8 cellular contexts compared by ENCODE assay signal in the genomic region with DNA sequence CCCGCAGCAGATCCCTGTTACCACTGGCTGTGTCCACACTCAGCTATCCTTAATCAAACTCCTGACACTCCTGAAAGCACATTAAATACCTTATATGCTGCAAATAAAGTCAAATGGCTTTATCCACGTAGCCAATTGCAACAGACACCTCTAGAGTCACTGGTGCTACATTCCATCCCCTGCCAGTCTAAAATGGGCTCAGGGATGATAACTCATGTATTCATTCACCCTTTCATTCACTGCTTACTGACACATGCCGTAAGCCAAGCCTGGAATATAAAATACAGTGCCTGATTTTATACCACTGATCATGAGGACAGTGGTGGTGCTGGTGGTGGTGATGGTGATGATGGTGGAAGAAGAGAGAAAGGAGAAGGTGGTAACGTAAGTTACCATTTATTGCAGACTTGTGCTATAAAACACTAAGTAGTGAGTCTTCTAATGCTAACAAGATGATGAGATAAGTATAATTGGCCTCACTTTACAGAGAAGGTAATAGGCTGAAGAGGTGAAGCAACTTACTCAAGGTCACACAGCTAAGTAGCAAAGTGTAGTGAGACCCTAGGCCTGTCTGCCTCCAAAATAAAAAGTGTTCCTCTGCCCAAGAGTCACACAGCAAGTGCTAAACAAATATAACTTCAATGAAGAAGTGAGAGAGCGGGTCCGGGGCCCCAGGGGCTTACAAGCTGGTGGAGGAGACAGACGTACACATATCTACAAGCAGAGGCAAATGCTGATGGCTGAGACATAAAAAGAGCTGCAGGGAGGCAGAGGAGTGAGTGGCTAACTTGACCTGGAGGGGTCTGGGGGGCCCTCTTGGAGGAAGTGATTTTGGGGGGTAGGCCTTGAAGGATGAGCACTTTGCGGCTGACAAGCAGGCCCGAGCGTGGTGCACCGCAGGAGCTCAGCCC. TPM values are rescaled to one million over a fixed set of nuclear protein-coding genes. Genes with fewer than 3 reads are reported as not detected.
DNase-seq lines count a peak whose midpoint lies in the region; ATAC-seq, FAIRE-seq and TF ChIP-seq lines count a peak whose summit lies in the region.

No MANE protein-coding gene starts in this region.

- no peak overlapping the region for H3K27ac ChIP-seq in DOHH2 (ENCODE audit: low read depth, low read length)
- H3K27ac ChIP-seq in OCI-LY1 (ENCODE audit: low read depth, low read length, poor library complexity, severe bottlenecking) = no peak overlapping the region
- H3K27ac ChIP-seq in endothelial cell of umbilical vein (ENCODE audit: insufficient read depth, low read depth, low read length) = no peak overlapping the region
- H3K27ac ChIP-seq in trophoblast cell (ENCODE audit: low read depth, low read length) = no peak overlapping the region

- no peaks in the 10 kb centered on the region for H3K9me1 ChIP-seq in endothelial cell of umbilical vein (replicated peaks; ENCODE audit: control insufficient read depth, extremely low read depth, insufficient read depth, low read length)

- no peak for ATAC-seq in HG03097 (IDR thresholded peaks at IDR 0.05; ENCODE audit: low FRiP score, unreplicated experiment)

- dilution Hi-C loops in endothelial cell of umbilical vein (cut with MboI; ENCODE audit: extremely low pct_ligation_motif_present, low sequenced_read_pairs) = no loop called here

- H4K20me1 ChIP-seq in DOHH2 (ENCODE audit: control insufficient read depth, insufficient read depth, low read depth, low read length) (no peaks in the 10 kb centered on the region), OCI-LY1 (ENCODE audit: insufficient read depth, low read length) (no peaks in the 10 kb centered on the region), endothelial cell of umbilical vein (replicated peaks; ENCODE audit: control insufficient read depth, extremely low read depth, insufficient read depth, low read length) (no peaks in the 10 kb centered on the region)

- H2BK120ac ChIP-seq in trophoblast cell (ENCODE audit: insufficient read depth, low read length, poor library complexity) = no peak overlapping the region

- H3K36me3 ChIP-seq in DOHH2 (ENCODE audit: control insufficient read depth, low read length) (no peaks in the 10 kb centered on the region), OCI-LY1 (ENCODE audit: insufficient read depth, low read length) (no peaks in the 10 kb centered on the region), endothelial cell of umbilical vein (ENCODE audit: control insufficient read depth in 2 of 2, extremely low read depth in 1 of 2, insufficient read depth in 2 of 2, low read length in 2 of 2) (no peaks in the 10 kb centered on the region), trophoblast cell (ENCODE audit: control insufficient read depth in 1 of 2, insufficient read depth in 2 of 2, low read length in 2 of 2) (no peaks in the 10 kb centered on the region)

- H3K4me1 ChIP-seq in DOHH2 (ENCODE audit: control insufficient read depth, low read length) (peaks cover 25% of the 10 kb centered on the region), OCI-LY1 (ENCODE audit: insufficient read depth, low read length, severe bottlenecking) (peaks cover 16% of the 10 kb centered on the region), endothelial cell of umbilical vein (ENCODE audit: control insufficient read depth, extremely low read depth, insufficient read depth, low read length) (peaks cover 11% of the 10 kb centered on the region), trophoblast cell (ENCODE audit: control insufficient read depth in 1 of 2, insufficient read depth in 2 of 2, low read length in 2 of 2) (peaks cover 5 to 8% of the 10 kb centered on the region in 2 experiments)

- no peaks in the 10 kb centered on the region for H3K9me3 ChIP-seq in DOHH2 (ENCODE audit: control insufficient read depth, insufficient read depth, low read length)
- no peaks in the 10 kb centered on the region for H3K9me3 ChIP-seq in OCI-LY1 (ENCODE audit: low read length)
- H3K9me3 ChIP-seq in endothelial cell of umbilical vein (replicated peaks; ENCODE audit: control insufficient read depth, insufficient read depth, low read length) = no peaks in the 10 kb centered on the region
- H3K9me3 ChIP-seq in trophoblast cell (ENCODE audit: insufficient read depth, low read depth, low read length) = no peaks in the 10 kb centered on the region

- H3K79me2 ChIP-seq in DOHH2 (ENCODE audit: control insufficient read depth, low read length) (peaks cover 35% of the 10 kb centered on the region), OCI-LY1 (ENCODE audit: insufficient read depth, low read length) (no peaks in the 10 kb centered on the region), endothelial cell of umbilical vein (ENCODE audit: control insufficient read depth, insufficient read depth, low read length) (no peaks in the 10 kb centered on the region), trophoblast cell (ENCODE audit: control insufficient read depth, insufficient read depth, low read length, poor library complexity) (no peaks in the 10 kb centered on the region)

- H3K4me2 ChIP-seq in DOHH2 (ENCODE audit: low read length) (peak overlapping the region; percentile 84), OCI-LY1 (ENCODE audit: low read length) (peak overlapping the region; percentile 96), endothelial cell of umbilical vein (ENCODE audit: insufficient read depth, low read length) (peak overlapping the region; percentile 39), trophoblast cell (ENCODE audit: low read length) (peak overlapping the region; percentile 100)

- no peak overlapping the region for H2BK5ac ChIP-seq in trophoblast cell (ENCODE audit: low read depth, low read length, poor library complexity)

- TF ChIP-seq POLR2A in endothelial cell of umbilical vein (IDR thresholded peaks at IDR 0.05; ENCODE audit: low read depth, low read length) (no peak), GM12892 (IDR thresholded peaks at IDR 0.05; ENCODE audit: low read depth, low read length) (no peak)

- H3K27me3 ChIP-seq in DOHH2 (ENCODE audit: control insufficient read depth, low read length) = peaks cover 12% of the 10 kb centered on the region
- no peaks in the 10 kb centered on the region for H3K27me3 ChIP-seq in OCI-LY1 (ENCODE audit: insufficient read depth, low read length)
- H3K27me3 ChIP-seq in endothelial cell of umbilical vein (ENCODE audit: control insufficient read depth in 2 of 2, insufficient read depth in 2 of 2, low read length in 2 of 2) = peaks cover 0 to 2% of the 10 kb centered on the region in 2 experiments
- H3K27me3 ChIP-seq in trophoblast cell (ENCODE audit: insufficient read depth, low read length) = no peaks in the 10 kb centered on the region

- no peak overlapping the region for H4K12ac ChIP-seq in trophoblast cell (ENCODE audit: low read depth, low read length)

- H3K18ac ChIP-seq in trophoblast cell (ENCODE audit: low read length) = no peak overlapping the region

- H3K79me1 ChIP-seq in trophoblast cell (ENCODE audit: low read length) = no peaks in the 10 kb centered on the region

- DNase-seq in endothelial cell of umbilical vein (ENCODE audit: low read depth, low spot score) (no peak), trophoblast cell (no peak), GM12892 (ENCODE audit: insufficient read length) (no peak), NCI-H510A treated with DMSO at 0.1 percent for 48 hours (lab: John Stamatoyannopoulos, UW) (no peak)
- DNase-seq in activated CD4-positive, CD25-positive, alpha-beta regulatory T cell (lab: John Stamatoyannopoulos, UW) = no peak

- no peak overlapping the region for H3K4ac ChIP-seq in trophoblast cell (ENCODE audit: low read depth, low read length)

- no peaks in the 10 kb centered on the region for H3K9me2 ChIP-seq in DOHH2 (replicated peaks; ENCODE audit: control insufficient read depth, low read length)
- no peaks in the 10 kb centered on the region for H3K9me2 ChIP-seq in OCI-LY1 (ENCODE audit: low read depth, low read length)

- POLR2A ChIA-PET in endothelial cell of umbilical vein (lab: Charles Lee) = no interaction called here

- TF ChIP-seq CTCF in DOHH2 (IDR thresholded peaks at IDR 0.05; ENCODE audit: low read depth, low read length, poor library complexity, severe bottlenecking) = no peak
- TF ChIP-seq CTCF in OCI-LY1 (IDR thresholded peaks at IDR 0.05; ENCODE audit: low read length) = no peak
- TF ChIP-seq CTCF in endothelial cell of umbilical vein (IDR thresholded peaks at IDR 0.05; ENCODE audit: extremely low read depth in 1 of 2, insufficient read depth in 1 of 2, low read depth in 1 of 2, low read length in 2 of 2) = no peak

- H2AK5ac ChIP-seq in trophoblast cell (ENCODE audit: low read length) = no peak overlapping the region

- intact Hi-C loops in endothelial cell of umbilical vein (cut with micrococcal nuclease) = loop anchor here (2.0 kb wide), 2 partner anchors 75 to 545 kb away; no protein-coding TSS in a partner anchor

- whole genome bisulfite sequencing in trophoblast cell (ENCODE audit: extremely low coverage, insufficient coverage, insufficient read length) = no CpG with 5 or more reads among the region's 11 CpGs

- H4K8ac ChIP-seq in trophoblast cell (ENCODE audit: low read depth, low read length) = no peak overlapping the region

- no peak for FAIRE-seq in endothelial cell of umbilical vein (lab: Jason Lieb, UNC)
- FAIRE-seq in GM12892 (lab: Jason Lieb, UNC) = no peak

- no peak overlapping the region for H2BK12ac ChIP-seq in trophoblast cell (ENCODE audit: low read length)

- H3F3A ChIP-seq in DOHH2 (ENCODE audit: control insufficient read depth, insufficient read depth) (no peaks in the 10 kb centered on the region), OCI-LY1 (ENCODE audit: insufficient read depth, low read length) (no peaks in the 10 kb centered on the region)

- H2AFZ ChIP-seq in OCI-LY1 (ENCODE audit: low read length) (no peak overlapping the region), endothelial cell of umbilical vein (ENCODE audit: low read depth, low read length) (peak overlapping the region; percentile 89), trophoblast cell (ENCODE audit: insufficient read depth, low read length, poor library complexity) (peak overlapping the region; percentile 93)

- H3K23ac ChIP-seq in trophoblast cell (ENCODE audit: low read length) = no peak overlapping the region

- H3K9ac ChIP-seq in OCI-LY1 (ENCODE audit: low read length) = peak overlapping the region; percentile 65
- peak overlapping the region; percentile 46 for H3K9ac ChIP-seq in endothelial cell of umbilical vein (replicated peaks; ENCODE audit: extremely low read depth, insufficient read depth, low read length)
- H3K9ac ChIP-seq in trophoblast cell (ENCODE audit: low read length) = no peak overlapping the region

- H3K4me3 ChIP-seq in DOHH2 (ENCODE audit: low read length) = peak overlapping the region; percentile 92
- peak overlapping the region; percentile 84 for H3K4me3 ChIP-seq in OCI-LY1 (ENCODE audit: low read depth, low read length, poor library complexity, severe bottlenecking)
- H3K4me3 ChIP-seq in endothelial cell of umbilical vein (replicated peaks in 1 of 3; ENCODE audit: insufficient read depth in 1 of 3, low read depth in 1 of 3, low read length in 3 of 3) = peak overlapping the region; percentile 74 to 82 (median 78)
- peak overlapping the region; percentile 93 for H3K4me3 ChIP-seq in trophoblast cell (ENCODE audit: low read depth, low read length)

- CTCF ChIA-PET in endothelial cell of umbilical vein (lab: Charles Lee) = interaction anchor here (1.2 to 2.6 kb wide), 5 partner anchors 33 to 546 kb away, joined by 3 to 12 read pairs (median 4); no protein-coding TSS in a partner anchor

- no peak overlapping the region for H3K14ac ChIP-seq in trophoblast cell (ENCODE audit: low read length)

- TSS peak; percentile 55 for BruUV-seq in endothelial cell of umbilical vein (replicated peaks; lab: Mats Ljungman, UMichigan)

- no peak overlapping the region for H4K91ac ChIP-seq in trophoblast cell (ENCODE audit: low read depth, low read length)

RNA-seq across cellular contexts. Expression of gene TTLL11, which starts 1.2 kb away (rescaled TPM):
- total RNA-seq in endothelial cell of umbilical vein = 4.9 and 8.1 TPM in 2 replicates
- 5.0 and 5.1 TPM in 2 replicates for polyA plus RNA-seq in endothelial cell of umbilical vein
- polyA plus RNA-seq in endothelial cell of umbilical vein (2011; cell fraction: cytosol; rRNA removed) = 5.1 and 6.1 TPM in 2 replicates
- 6.1 and 6.5 TPM in 2 replicates for polyA plus RNA-seq in endothelial cell of umbilical vein (2011; cell fraction: nucleus; rRNA removed)
- polyA plus RNA-seq in endothelial cell of umbilical vein (2012) = 6.4 and 8.3 TPM in 2 replicates
- 4.5 and 9.7 TPM in 2 replicates for polyA minus RNA-seq in endothelial cell of umbilical vein
- 3.6 TPM for polyA minus RNA-seq in endothelial cell of umbilical vein (2011; cell fraction: cytosol; rRNA and poly(A)+ RNA removed)
- 7.4 and 8.3 TPM in 2 replicates for polyA minus RNA-seq in endothelial cell of umbilical vein (2011; cell fraction: nucleus; rRNA and poly(A)+ RNA removed)
- polyA plus RNA-seq in trophoblast cell (2013) = 1.0 and 1.1 TPM in 2 replicates
- 2.4 TPM for polyA plus RNA-seq in GM12892 (2012; ENCODE audit: missing spikeins)

Comparison
In these comparisons a context has a peak if more than half of its experiments do, and no peak if none do; other contexts are left out.
1. H3K4me2 ChIP-seq: peak in every context shown above with its lines; median percentile 100 in trophoblast cell; 96 in OCI-LY1; 84 in DOHH2; 39 in endothelial cell of umbilical vein.